29 cellular contexts compared by ENCODE assay signal in the genomic region with DNA sequence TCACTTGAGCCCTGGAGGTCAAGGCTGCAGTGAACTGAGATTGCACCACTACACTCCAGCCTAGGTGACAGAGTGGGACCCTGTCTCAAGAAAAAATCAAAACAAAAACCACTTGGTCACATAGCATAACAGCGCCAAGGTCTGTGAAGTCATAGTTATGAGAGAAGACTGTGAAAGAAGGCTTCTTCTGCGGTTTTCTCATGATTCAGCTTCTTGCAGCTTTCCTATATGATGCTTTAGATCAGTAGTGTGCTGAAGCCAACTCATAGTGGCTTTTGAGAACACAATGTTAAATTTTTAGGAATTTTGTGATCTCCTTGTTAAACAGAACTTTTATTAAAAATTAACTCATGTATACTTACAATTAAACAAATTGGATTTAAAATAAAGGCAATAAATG.
"Had no signal": no experiment of that assay in that cellular context is flagged by ENCODE, and none has a peak within 500 bp of the region (broad histone marks: within the 10 kb centered on the region; RNA-seq: fewer than 3 reads in every experiment).

No MANE protein-coding gene starts in this region.

- H3K27me3 ChIP-seq: Peyer's patch, SJSA1 had no signal

- H3K36me3 ChIP-seq: MG63, Peyer's patch, SJSA1 had no signal

- H3K4me2 ChIP-seq: SK-N-SH had no signal

- DNase-seq: Kasumi-1, KG1, MG63, NCI-H1092, NCI-H1105, NCI-H1417 treated with DMSO at 0.1 percent for 48 hours, NCI-H1436 treated with DMSO at 0.1 percent for 48 hours, NCI-H1694 treated with DMSO at 0.1 percent for 48 hours, NCI-H187 treated with DMSO at 0.1 percent for 48 hours, NCI-H2029, NCI-H2081, NCI-H2171 treated with DMSO at 0.1 percent for 48 hours, NCI-H2227 treated with DMSO at 0.1 percent for 48 hours, NCI-H345, NCI-H446 treated with DMSO at 0.1 percent for 48 hours, NCI-H510A, NCI-H524, NCI-H526, NCI-H69, NCI-H748 treated with DMSO at 0.1 percent for 48 hours, NCI-H82, PC-3, Peyer's patch, Right ventricle myocardium superior, RPMI8226, SHP77 treated with DMSO at 0.1 percent for 48 hours, SK-N-SH, SW 1271 had no signal

- H3K4me3 ChIP-seq: MG63, Peyer's patch, SJSA1 had no signal

- H3K9ac ChIP-seq: SK-N-SH had no signal

- H3K4me1 ChIP-seq: Peyer's patch, SJSA1 had no signal

- H3K9me3 ChIP-seq: MG63, Peyer's patch, SJSA1, SK-N-SH had no signal

- H3K27ac ChIP-seq: Peyer's patch, SJSA1 had no signal

- ATAC-seq: PC-3 had no signal
